2 cellular contexts compared by ENCODE assay signal in genomic region chr11:100875521-100875869, GRCh38.
TF ChIP-seq lines count a peak whose summit lies in the region.

No MANE protein-coding gene starts in this region.

TF ChIP-seq in GM23338, 12 proteins besides CTCF, POLR2A, EP300 and RAD21 (continued from another document):
- TF ChIP-seq, protein P1, sequence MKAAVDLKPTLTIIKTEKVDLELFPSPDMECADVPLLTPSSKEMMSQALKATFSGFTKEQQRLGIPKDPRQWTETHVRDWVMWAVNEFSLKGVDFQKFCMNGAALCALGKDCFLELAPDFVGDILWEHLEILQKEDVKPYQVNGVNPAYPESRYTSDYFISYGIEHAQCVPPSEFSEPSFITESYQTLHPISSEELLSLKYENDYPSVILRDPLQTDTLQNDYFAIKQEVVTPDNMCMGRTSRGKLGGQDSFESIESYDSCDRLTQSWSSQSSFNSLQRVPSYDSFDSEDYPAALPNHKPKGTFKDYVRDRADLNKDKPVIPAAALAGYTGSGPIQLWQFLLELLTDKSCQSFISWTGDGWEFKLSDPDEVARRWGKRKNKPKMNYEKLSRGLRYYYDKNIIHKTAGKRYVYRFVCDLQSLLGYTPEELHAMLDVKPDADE (IDR thresholded peaks at IDR 0.05), result no peak
- TF ChIP-seq ZNF462 (CRISPR knock-in tag; IDR thresholded peaks at IDR 0.05), result no peak
- no peak for TF ChIP-seq JUNB (IDR thresholded peaks at IDR 0.05; ENCODE audit: unreplicated experiment)
- no peak for TF ChIP-seq STAT1 (IDR thresholded peaks at IDR 0.05; ENCODE audit: unreplicated experiment)
- TF ChIP-seq ZNF114 (CRISPR knock-in tag; IDR thresholded peaks at IDR 0.05), result no peak
TF ChIP-seq in GM23338: peak in this region for 0.

TF ChIP-seq in WTC11, 78 proteins besides CTCF, POLR2A, EP300 and RAD21 (continued from another document):
- TF ChIP-seq IRF1 (CRISPR knock-in tag; IDR thresholded peaks at IDR 0.05), result no peak
- TF ChIP-seq JUN (CRISPR knock-in tag; IDR thresholded peaks at IDR 0.05), result no peak
- no peak for TF ChIP-seq ERG (CRISPR knock-in tag; IDR thresholded peaks at IDR 0.05)
- no peak for TF ChIP-seq ETV6 (CRISPR knock-in tag; IDR thresholded peaks at IDR 0.05)
- TF ChIP-seq CREB1 (CRISPR knock-in tag; IDR thresholded peaks at IDR 0.05), result no peak
- no peak for TF ChIP-seq MLX (CRISPR knock-in tag; IDR thresholded peaks at IDR 0.05)
- no peak for TF ChIP-seq GTF2I (CRISPR knock-in tag; conservative IDR thresholded peaks at IDR 0.05)
